13 cellular contexts compared by ENCODE assay signal in genomic region chr1:165290143-165290542, GRCh38.
A peak's percentile ranks its signal among the peaks of the same experiment; 100 is the strongest.
DNase-seq lines count a peak whose midpoint lies in the region; ATAC-seq and TF ChIP-seq lines count a peak whose summit lies in the region.
"Had no signal": no experiment of that assay in that cellular context is flagged by ENCODE, and none has a peak within 500 bp of the region (broad histone marks: within the 10 kb centered on the region; RNA-seq: fewer than 3 reads in every experiment).

No MANE protein-coding gene starts in this region.

- no peaks in the 10 kb centered on the region for H3K9me2 ChIP-seq in OCI-LY7 (ENCODE audit: insufficient read depth, low read length)

- peaks cover 10 to 45% (median 14%) of the 10 kb centered on the region in 5 donors for H3K27me3 Mint-ChIP-seq in naive thymus-derived CD8-positive, alpha-beta T cell
- H3K27me3 Mint-ChIP-seq: memory B cell had no signal

- no peaks in the 10 kb centered on the region for H3K4me1 ChIP-seq in OCI-LY7 (ENCODE audit: insufficient read depth, low read length, poor library complexity, severe bottlenecking)
- H3K4me1 ChIP-seq: body of pancreas, SJSA1 had no signal

- no peaks in the 10 kb centered on the region for H3K9me3 ChIP-seq in OCI-LY7 (ENCODE audit: low read length)
- H3K9me3 ChIP-seq: body of pancreas, SJSA1 had no signal

- no peak overlapping the region for H3K4me3 Mint-ChIP-seq in naive thymus-derived CD8-positive, alpha-beta T cell
- H3K4me3 Mint-ChIP-seq: activated B cell treated with CpG ODN at 0.5 μM for 24 hours, memory B cell had no signal

- H3K36me3 ChIP-seq in OCI-LY7 (ENCODE audit: insufficient read depth, low read length): no peaks in the 10 kb centered on the region
- H3K36me3 ChIP-seq: SJSA1 had no signal

- H3K27ac ChIP-seq in 22Rv1: no peak overlapping the region
- no peak overlapping the region for H3K27ac ChIP-seq in OCI-LY7 (ENCODE audit: low read depth, low read length, poor library complexity, severe bottlenecking)
- H3K27ac ChIP-seq: body of pancreas, KMS-11, SJSA1 had no signal

- H3K4me2 ChIP-seq in OCI-LY7 (ENCODE audit: low read length): no peak overlapping the region
- H3K4me2 ChIP-seq: KMS-11 had no signal

- H3K4me3 ChIP-seq in OCI-LY7 (ENCODE audit: low read depth, low read length, poor library complexity, severe bottlenecking): no peak overlapping the region
- no peak overlapping the region for H3K4me3 ChIP-seq in fibroblast of pulmonary artery (replicated peaks; ENCODE audit: low read depth, low read length)
- H3K4me3 ChIP-seq: body of pancreas, SJSA1 had no signal

- H3K79me2 ChIP-seq in OCI-LY7 (ENCODE audit: insufficient read depth, low read depth, low read length): no peaks in the 10 kb centered on the region

- H2AFZ ChIP-seq in OCI-LY7 (ENCODE audit: low read length): no peak overlapping the region

- TF ChIP-seq CTCF in 22Rv1 (IDR thresholded peaks at IDR 0.05) (peak; percentile 15), GM12873 (IDR thresholded peaks at IDR 0.05; ENCODE audit: insufficient read depth, low read depth, low read length, missing control alignments) (peak; percentile 25), OCI-LY7 (conservative IDR thresholded peaks at IDR 0.05; ENCODE audit: low read length) (peak; percentile 47; the same call in 1 of the 2 replicates), fibroblast of pulmonary artery (IDR thresholded peaks at IDR 0.05; ENCODE audit: low read length, missing control alignments) (no peak)

- CTCF ChIA-PET in OCI-LY7 (lab: Charles Lee; ENCODE audit: unreplicated experiment): no interaction called here

- no TSS peak for BruUV-seq in OCI-LY7 (replicated peaks; lab: Mats Ljungman, UMichigan)

- DNase-seq in OCI-LY7 (ENCODE audit: low spot score) (no peak), fibroblast of pulmonary artery (ENCODE audit: low read depth) (peak; percentile 7), NCI-H748 (lab: John Stamatoyannopoulos, UW; ENCODE audit: unreplicated experiment) (no peak)
- no peak for DNase-seq in naive thymus-derived CD8-positive, alpha-beta T cell
- no peak for DNase-seq in activated naive CD4-positive, alpha-beta T cell treated with Interleukin-2 at 50 U/mL for 16 hours
- DNase-seq: activated B cell treated with CpG ODN at 0.5 μM for 24 hours, body of pancreas had no signal

- H3K9me3 Mint-ChIP-seq in naive thymus-derived CD8-positive, alpha-beta T cell: peaks cover 0 to 5% (median 0%) of the 10 kb centered on the region in 9 donors
- H3K9me3 Mint-ChIP-seq: activated B cell treated with CpG ODN at 0.5 μM for 24 hours, memory B cell had no signal

- ATAC-seq in naive thymus-derived CD8-positive, alpha-beta T cell: no peak
- no peak for ATAC-seq in GM21515 (IDR thresholded peaks at IDR 0.05; ENCODE audit: unreplicated experiment)
- ATAC-seq: body of pancreas had no signal

- no peaks in the 10 kb centered on the region for H3K36me3 Mint-ChIP-seq in naive thymus-derived CD8-positive, alpha-beta T cell
- H3K36me3 Mint-ChIP-seq: memory B cell had no signal

- no peaks in the 10 kb centered on the region for H4K20me1 ChIP-seq in OCI-LY7 (ENCODE audit: insufficient read depth, low read length)

- intact Hi-C loops in OCI-LY7 (cut with micrococcal nuclease; ENCODE audit: unreplicated experiment): no loop called here

- POLR2A ChIA-PET in OCI-LY7 (lab: Charles Lee): no interaction called here
- POLR2A ChIA-PET in naive thymus-derived CD8-positive, alpha-beta T cell (lab: Charles Lee): no interaction called here

- H3K27ac Mint-ChIP-seq in naive thymus-derived CD8-positive, alpha-beta T cell: no peak overlapping the region
- H3K27ac Mint-ChIP-seq: activated B cell treated with CpG ODN at 0.5 μM for 24 hours, memory B cell had no signal

- no peaks in the 10 kb centered on the region for H3K4me1 Mint-ChIP-seq in naive thymus-derived CD8-positive, alpha-beta T cell
- H3K4me1 Mint-ChIP-seq: activated B cell treated with CpG ODN at 0.5 μM for 24 hours, memory B cell had no signal
